In the genomic region with DNA sequence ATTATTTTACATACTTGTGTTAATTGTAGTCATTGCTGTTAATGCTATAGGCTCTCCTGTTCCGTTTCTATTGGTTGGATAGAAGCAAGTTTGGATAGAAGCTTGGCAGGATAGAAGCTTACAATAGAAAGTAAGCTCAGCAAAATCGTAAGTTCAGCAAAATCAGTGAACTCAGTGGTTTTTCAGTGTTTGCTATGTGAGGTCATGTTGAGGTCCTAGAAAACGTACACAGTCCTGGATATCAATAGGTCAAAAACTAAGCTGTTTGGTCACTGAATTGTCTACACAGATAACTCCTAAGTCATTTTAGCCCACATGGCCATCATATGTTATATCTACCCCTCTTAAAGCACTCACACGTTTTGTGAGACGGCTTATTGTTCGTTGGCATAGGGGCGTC, we compare ENCODE assay signal across 31 cellular contexts.
"Had no signal": no experiment of that assay in that cellular context is flagged by ENCODE, and none has a peak within 500 bp of the region (broad histone marks: within the 10 kb centered on the region; RNA-seq: fewer than 3 reads in every experiment).

No MANE protein-coding gene starts in this region.

- H3K9me3 ChIP-seq: esophagus squamous epithelium, heart right ventricle, mucosa of descending colon, prostate gland, right atrium auricular region, sigmoid colon, testis, tibial nerve, upper lobe of right lung, uterus had no signal

- H3K36me3 ChIP-seq: esophagus squamous epithelium, heart right ventricle, prostate gland, right atrium auricular region, sigmoid colon, tibial nerve, upper lobe of right lung, uterus had no signal

- H2AFZ ChIP-seq: parathyroid adenoma had no signal

- ATAC-seq: effector memory CD8-positive, alpha-beta T cell; heart right ventricle; left colon; left ventricle myocardium superior; mucosa of descending colon; natural killer cell treated with Interleukin-12 subunit alpha and Interleukin-12 subunit beta and Interleukin-15 and Interleukin-18, amount 100 ng/mL, for 72 hours; stimulated activated memory B cell treated with anti-CD40 and anti-IgM and Interleukin-4, amounts not matched to agents 10 μg/mL and 1 μg/mL and 100 μg/mL, for 72 hours; stimulated activated naive CD8-positive, alpha-beta T cell treated with anti-CD3 and anti-CD28 coated beads, Interleukin-15, Interleukin-2, amounts not matched to agents 100 U/mL and 50 U/mL, for 24 hours; upper lobe of right lung had no signal

- DNase-seq: cortex of kidney; effector memory CD8-positive, alpha-beta T cell; erythroblast; esophagus squamous epithelium; foreskin melanocyte; glutamatergic neuron; heart right ventricle; hypothalamus; immature natural killer cell; islet precursor cell; kidney glomerular epithelial cell; left colon; left ventricle myocardium superior; mesenchymal stem cell; mucosa of descending colon; naive B cell; sigmoid colon; stimulated activated CD4-positive, alpha-beta T cell treated with anti-CD3 and anti-CD28 coated beads, Interleukin-4, amount 100 ng/mL, for 4 hours; stimulated activated naive CD8-positive, alpha-beta T cell treated with anti-CD3 and anti-CD28 coated beads, Interleukin-15, Interleukin-2, amounts not matched to agents 100 U/mL and 50 U/mL, for 24 hours; substantia nigra; testis; upper lobe of right lung; uterus had no signal

- H3K9ac ChIP-seq: parathyroid adenoma had no signal

- H3K27ac Mint-ChIP-seq: effector memory CD8-positive, alpha-beta T cell; immature natural killer cell; mesothelial cell of epicardium; naive B cell; natural killer cell treated with Interleukin-12 subunit alpha and Interleukin-12 subunit beta and Interleukin-15 and Interleukin-18, amount 100 ng/mL, for 72 hours; stimulated activated memory B cell treated with anti-CD40 and anti-IgM and Interleukin-4, amounts not matched to agents 10 μg/mL and 1 μg/mL and 100 μg/mL, for 72 hours had no signal

- H3K27me3 ChIP-seq: esophagus squamous epithelium, heart right ventricle, right atrium auricular region, sigmoid colon, testis, tibial nerve, upper lobe of right lung, uterus had no signal

- H3K9me3 Mint-ChIP-seq: effector memory CD8-positive, alpha-beta T cell; natural killer cell treated with Interleukin-12 subunit alpha and Interleukin-12 subunit beta and Interleukin-15 and Interleukin-18, amount 100 ng/mL, for 72 hours; stimulated activated memory B cell treated with anti-CD40 and anti-IgM and Interleukin-4, amounts not matched to agents 10 μg/mL and 1 μg/mL and 100 μg/mL, for 72 hours had no signal

- H3K36me3 Mint-ChIP-seq: immature natural killer cell; mesothelial cell of epicardium; naive B cell; natural killer cell treated with Interleukin-12 subunit alpha and Interleukin-12 subunit beta and Interleukin-15 and Interleukin-18, amount 100 ng/mL, for 72 hours; stimulated activated memory B cell treated with anti-CD40 and anti-IgM and Interleukin-4, amounts not matched to agents 10 μg/mL and 1 μg/mL and 100 μg/mL, for 72 hours had no signal

- H3K4me3 ChIP-seq: esophagus squamous epithelium, heart right ventricle, mucosa of descending colon, prostate gland, right atrium auricular region, sigmoid colon, testis, tibial nerve, upper lobe of right lung, uterus had no signal

- H3K4me3 Mint-ChIP-seq: effector memory CD8-positive, alpha-beta T cell; immature natural killer cell; mesothelial cell of epicardium; naive B cell; natural killer cell treated with Interleukin-12 subunit alpha and Interleukin-12 subunit beta and Interleukin-15 and Interleukin-18, amount 100 ng/mL, for 72 hours; neural crest cell; stimulated activated memory B cell treated with anti-CD40 and anti-IgM and Interleukin-4, amounts not matched to agents 10 μg/mL and 1 μg/mL and 100 μg/mL, for 72 hours had no signal

- H3K4me1 Mint-ChIP-seq: immature natural killer cell; mesothelial cell of epicardium; naive B cell; stimulated activated memory B cell treated with anti-CD40 and anti-IgM and Interleukin-4, amounts not matched to agents 10 μg/mL and 1 μg/mL and 100 μg/mL, for 72 hours had no signal

- H3K4me1 ChIP-seq: esophagus squamous epithelium, parathyroid adenoma, prostate gland, right atrium auricular region, testis, tibial nerve, upper lobe of right lung, uterus had no signal

- H3K79me2 ChIP-seq: parathyroid adenoma had no signal

- H3K27ac ChIP-seq: esophagus squamous epithelium, heart right ventricle, parathyroid adenoma, prostate gland, right atrium auricular region, testis, tibial nerve, upper lobe of right lung, uterus had no signal
